In the genomic region with DNA sequence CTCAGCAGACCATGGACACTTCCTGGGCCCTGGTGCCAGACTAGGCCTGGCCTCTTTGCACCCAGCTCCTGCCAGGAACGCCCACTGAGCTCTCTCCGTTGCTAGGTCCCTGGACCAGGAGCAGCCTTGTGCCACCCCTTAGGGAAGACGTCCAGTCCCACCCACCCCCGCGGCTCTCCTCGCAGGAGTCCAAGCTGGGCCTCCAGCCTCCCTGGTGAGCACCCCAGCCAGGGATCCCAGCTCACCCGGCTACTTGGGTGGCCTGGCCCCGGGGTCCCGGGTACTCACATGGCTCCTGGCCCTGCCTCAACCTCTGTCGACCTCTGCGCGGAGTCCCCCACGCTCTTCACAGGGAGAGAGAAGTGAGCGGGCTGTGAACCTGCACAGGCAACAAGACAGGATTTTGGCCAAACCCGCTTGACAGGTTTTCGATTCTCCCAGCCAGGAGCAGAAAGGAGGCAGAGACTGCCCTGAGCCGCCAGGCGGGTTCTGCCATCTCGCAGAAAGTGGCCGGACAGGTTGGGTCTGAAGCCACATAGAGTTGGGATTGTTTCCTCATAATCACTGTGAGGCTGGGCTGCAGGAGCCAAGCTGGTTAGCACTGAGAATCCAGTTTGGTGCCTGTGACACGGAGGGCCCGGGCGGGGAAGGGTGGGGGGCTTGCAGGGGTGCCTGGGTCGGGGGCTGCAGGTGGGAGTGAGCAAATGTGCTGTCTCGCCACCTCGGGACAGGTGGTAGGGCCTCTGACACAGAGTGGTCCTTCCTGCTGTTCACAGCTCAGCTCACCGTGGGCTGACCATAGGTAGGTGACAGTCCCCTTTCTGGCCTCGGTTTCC, we compare ENCODE assay signal across 10 cellular contexts. TPM values are rescaled to one million over a fixed set of nuclear protein-coding genes. Genes with fewer than 3 reads are reported as not detected.
A peak's percentile ranks its signal among the peaks of the same experiment; 100 is the strongest.
DNase-seq lines count a peak whose midpoint lies in the region; ATAC-seq and TF ChIP-seq lines count a peak whose summit lies in the region.
"Had no signal": no experiment of that assay in that cellular context is flagged by ENCODE, and none has a peak within 500 bp of the region (broad histone marks: within the 10 kb centered on the region; RNA-seq: fewer than 3 reads in every experiment).

A gene with protein sequence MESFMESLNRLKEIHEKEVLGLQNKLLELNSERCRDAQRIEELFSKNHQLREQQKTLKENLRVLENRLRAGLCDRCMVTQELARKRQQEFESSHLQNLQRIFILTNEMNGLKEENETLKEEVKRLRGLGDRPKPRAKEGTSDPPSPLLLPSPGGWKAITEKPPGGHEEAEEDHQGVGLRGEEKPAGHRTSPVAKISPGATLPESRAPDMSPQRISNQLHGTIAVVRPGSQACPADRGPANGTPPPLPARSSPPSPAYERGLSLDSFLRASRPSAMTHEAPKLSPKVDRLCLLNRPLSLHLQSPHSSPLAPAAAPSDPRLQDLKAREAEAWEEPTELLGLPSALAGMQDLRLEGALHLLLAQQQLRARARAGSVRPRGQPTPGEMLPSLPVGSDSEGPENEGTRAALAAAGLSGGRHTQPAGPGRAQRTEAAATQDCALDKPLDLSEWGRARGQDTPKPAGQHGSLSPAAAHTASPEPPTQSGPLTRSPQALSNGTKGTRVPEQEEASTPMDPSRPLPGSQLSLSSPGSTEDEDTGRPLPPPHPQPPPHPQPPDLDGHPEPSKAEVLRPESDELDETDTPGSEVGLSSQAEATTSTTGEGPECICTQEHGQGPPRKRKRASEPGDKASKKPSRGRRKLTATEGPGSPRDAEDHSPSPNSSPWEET (minus strand): TSS at position 368 of the 836 bp plus-strand sequence. CDS start 7,892 bp downstream, outside the sequence.

- H4K8ac ChIP-seq in mesenchymal stem cell (ENCODE audit: low read length), result no peak within 1 kb of the TSS

- H4K91ac ChIP-seq in mesenchymal stem cell (ENCODE audit: low read length), result no peak within 1 kb of the TSS

- H3K4me3 ChIP-seq in RWPE2 (ENCODE audit: severe bottlenecking), result no peak within 1 kb of the TSS
- H3K4me3 ChIP-seq in transverse colon, result peak within 1 kb of the TSS in 2 of 4 donors; percentile 13 to 30
- no peak within 1 kb of the TSS for H3K4me3 ChIP-seq in mesenchymal stem cell (ENCODE audit: insufficient read depth in 1 of 2, low read depth in 1 of 2, low read length in 2 of 2)

- H3K4me1 ChIP-seq in RWPE2 (ENCODE audit: insufficient read depth, poor library complexity, severe bottlenecking) (peaks cover 9% of the 10 kb centered on the region), transverse colon (peaks cover 0 to 31% (median 18%) of the 10 kb centered on the region in 4 donors), mesenchymal stem cell (ENCODE audit: control insufficient read depth, insufficient read depth, low read depth, low read length) (peaks cover 10% of the 10 kb centered on the region)

- ATAC-seq in RWPE2 (ENCODE audit: low read depth) (peak; percentile 87), left colon (peak; percentile 87), GM18873 (IDR thresholded peaks at IDR 0.05; ENCODE audit: low FRiP score, unreplicated experiment) (no peak)

- H2AFZ ChIP-seq in mesenchymal stem cell (ENCODE audit: low read depth, low read length), result no peak within 1 kb of the TSS

- H3K4me2 ChIP-seq in mesenchymal stem cell (ENCODE audit: low read length, poor library complexity, severe bottlenecking), result no peak within 1 kb of the TSS

- H3K9ac ChIP-seq in mesenchymal stem cell (ENCODE audit: low read length), result no peak within 1 kb of the TSS

- H2BK15ac ChIP-seq in mesenchymal stem cell (ENCODE audit: low read depth, poor library complexity, severe bottlenecking), result no peak within 1 kb of the TSS

- H3K36me3 ChIP-seq in RWPE2 (ENCODE audit: low read depth), result no peaks in the 10 kb centered on the region
- H3K36me3 ChIP-seq in transverse colon, result no peaks in the 10 kb centered on the region
- no peaks in the 10 kb centered on the region for H3K36me3 ChIP-seq in mesenchymal stem cell (ENCODE audit: control insufficient read depth in 1 of 2, insufficient read depth in 2 of 2, low read depth in 1 of 2, low read length in 2 of 2)

- H3K9me3 ChIP-seq in RWPE2 (ENCODE audit: severe bottlenecking) (no peaks in the 10 kb centered on the region), transverse colon (no peaks in the 10 kb centered on the region), mesenchymal stem cell (ENCODE audit: control insufficient read depth, low read length) (no peaks in the 10 kb centered on the region)

- no peak within 1 kb of the TSS for H3K14ac ChIP-seq in mesenchymal stem cell (ENCODE audit: low read length in 2 of 2)

- no peak within 1 kb of the TSS for H3K4ac ChIP-seq in mesenchymal stem cell (ENCODE audit: low read depth in 1 of 2, low read length in 2 of 2)

- H3K23ac ChIP-seq in mesenchymal stem cell (ENCODE audit: low read length in 2 of 2), result no peak within 1 kb of the TSS

- DNase-seq in NCI-H1048 (lab: John Stamatoyannopoulos, UW) (peak; percentile 76), RWPE2 (ENCODE audit: low spot score) (peak; percentile 92), left colon (peak; percentile 89 to 91), transverse colon (peak; percentile 92), erythroblast (lab: John Stamatoyannopoulos, UW) (no peak), NCI-H1694 treated with DMSO at 0.1 percent for 48 hours (lab: John Stamatoyannopoulos, UW) (no peak), mesenchymal stem cell (no peak)

- TF ChIP-seq CTCF in RWPE2 (IDR thresholded peaks at IDR 0.05; ENCODE audit: poor library complexity, severe bottlenecking), result no peak
- TF ChIP-seq CTCF in transverse colon (IDR thresholded peaks at IDR 0.05), result peak in 3 of 5 experiments; percentile 17 to 52 (median 43)

- WGBS in transverse colon (ENCODE audit: low coverage in 1 of 2), 2 donors, result 54% methylated on average over 18 of the region's 28 CpGs; no CpG with 5 or more reads in 1 of the 2 donors
- 69% methylated on average over 28 of the region's 28 CpGs for WGBS in mesenchymal stem cell

- no peak for TF ChIP-seq POLR2A in transverse colon (IDR thresholded peaks at IDR 0.05)
- no peak for TF ChIP-seq POLR2A in erythroblast (IDR thresholded peaks at IDR 0.05; ENCODE audit: low read length)

- no peak within 1 kb of the TSS for H3K18ac ChIP-seq in mesenchymal stem cell (ENCODE audit: low read depth in 1 of 2, low read length in 2 of 2)

- no peak within 1 kb of the TSS for H2AK5ac ChIP-seq in mesenchymal stem cell (ENCODE audit: low read length, severe bottlenecking)

- peaks cover under 1% of the 10 kb centered on the region for H3K27me3 ChIP-seq in RWPE2 (ENCODE audit: insufficient read depth, poor library complexity, severe bottlenecking)
- H3K27me3 ChIP-seq in transverse colon, result no peaks in the 10 kb centered on the region
- peaks cover 38 to 84% of the 10 kb centered on the region in 2 experiments for H3K27me3 ChIP-seq in mesenchymal stem cell (ENCODE audit: control insufficient read depth in 1 of 2, insufficient read depth in 1 of 2, low read length in 2 of 2)

- intact Hi-C loops in left colon (cut with DNase I, micrococcal nuclease) (no loop called here), transverse colon (cut with DNase I; ENCODE audit: low total_unique reads) (loop anchor here (5.0 kb wide), 1 partner anchor 465 kb away; no protein-coding TSS in a partner anchor)

- H2BK5ac ChIP-seq in mesenchymal stem cell (ENCODE audit: low read depth, low read length, poor library complexity, severe bottlenecking), result no peak within 1 kb of the TSS

- H3K79me1 ChIP-seq in mesenchymal stem cell (replicated peaks; ENCODE audit: low read length, poor library complexity, severe bottlenecking), result no peaks in the 10 kb centered on the region

- no peak within 1 kb of the TSS for H2BK12ac ChIP-seq in mesenchymal stem cell (ENCODE audit: low read length in 2 of 2)

- H3K27ac ChIP-seq in RWPE2 (ENCODE audit: poor library complexity, severe bottlenecking), result no peak within 1 kb of the TSS
- peak within 1 kb of the TSS; percentile 54 to 86 (median 68) for H3K27ac ChIP-seq in transverse colon
- H3K27ac ChIP-seq in mesenchymal stem cell (ENCODE audit: low read length, poor library complexity, severe bottlenecking), result no peak within 1 kb of the TSS

- in situ Hi-C loops in transverse colon (cut with MboI; ENCODE audit: low pct_ligation_motif_present in 1 of 4, low pct_unique_long_range_greater_than_20kb in 1 of 4, low sequenced_read_pairs in 3 of 4), result no loop called here

- no peak for TF ChIP-seq EP300 in transverse colon (IDR thresholded peaks at IDR 0.05; ENCODE audit: low read depth)

- no peak within 1 kb of the TSS for H2BK120ac ChIP-seq in mesenchymal stem cell (ENCODE audit: low read depth, low read length)

RNA-seq across cellular contexts. Expression of the gene that starts here (rescaled TPM):
- total RNA-seq in left colon, result 1 to 10 TPM; 4.8 to 6.7 TPM
- 1 to 10 TPM in 3 of 4 donors, under 1 TPM in 1; 0.75 to 9.4 (median 4.3) TPM for total RNA-seq in transverse colon
- not detected for polyA plus RNA-seq in mesenchymal stem cell (2013, experiment 1 of 2)
- not detected for polyA plus RNA-seq in mesenchymal stem cell (2013, experiment 2 of 2)
- total RNA-seq: cerebellum, fibroblast of villous mesenchyme had no signal

Comparison
In these comparisons a context has a peak if more than half of its experiments do, and no peak if none do; other contexts are left out.
1. DNase-seq: peak in NCI-H1048 (single experiment), RWPE2 (single experiment), left colon (2 of 2) and transverse colon (single experiment); none in erythroblast (0 of 2), NCI-H1694 treated with DMSO at 0.1 percent for 48 hours (single experiment) and mesenchymal stem cell (single experiment).
2. H3K27ac ChIP-seq: peak in transverse colon (4 of 4); none in RWPE2 (single experiment) and mesenchymal stem cell (single experiment).